12 cellular contexts compared by ENCODE assay signal in the genomic region with DNA sequence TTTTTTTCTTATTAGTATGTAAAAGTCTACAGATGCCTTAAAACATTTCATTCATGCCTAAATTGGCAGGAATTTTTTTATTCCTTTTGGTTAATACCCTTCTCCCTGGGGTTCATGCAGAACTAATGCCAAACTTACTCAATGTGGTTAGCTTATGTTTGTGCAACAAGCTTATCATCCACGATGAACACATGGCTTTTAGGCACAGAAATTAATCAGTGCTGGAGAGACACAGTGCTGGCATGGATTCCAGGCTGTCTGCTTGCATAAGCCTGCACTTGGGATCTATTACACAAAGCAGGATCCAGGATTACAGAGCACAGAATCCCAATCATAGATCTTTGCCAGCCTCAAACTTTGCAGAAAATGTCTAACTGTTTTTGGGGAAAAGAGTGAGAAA.
DNase-seq lines count a peak whose midpoint lies in the region; ATAC-seq and TF ChIP-seq lines count a peak whose summit lies in the region.
"Had no signal": no experiment of that assay in that cellular context is flagged by ENCODE, and none has a peak within 500 bp of the region (broad histone marks: within the 10 kb centered on the region; RNA-seq: fewer than 3 reads in every experiment).

No MANE protein-coding gene starts in this region.

- no peaks in the 10 kb centered on the region for H3K36me3 Mint-ChIP-seq in effector memory CD8-positive, alpha-beta T cell (ENCODE audit: insufficient read depth)
- no peaks in the 10 kb centered on the region for H3K36me3 Mint-ChIP-seq in activated CD4-positive, alpha-beta memory T cell treated with anti-CD3 and anti-CD28 coated beads for 36 hours

- no peak for TF ChIP-seq POLR2A in adrenal gland (IDR thresholded peaks at IDR 0.05)
- no peak for TF ChIP-seq POLR2A in heart left ventricle (IDR thresholded peaks at IDR 0.05)

- 10 to 23% (median 15%) methylated on average over 1 of the region's 1 CpG for WGBS in adrenal gland, 4 donors
- WGBS in heart left ventricle, 4 donors: 0 to 14% (median 7%) methylated on average over 1 of the region's 1 CpG

- H3K27me3 Mint-ChIP-seq in effector memory CD8-positive, alpha-beta T cell: no peaks in the 10 kb centered on the region
- H3K27me3 Mint-ChIP-seq in activated CD4-positive, alpha-beta memory T cell treated with anti-CD3 and anti-CD28 coated beads for 36 hours: no peaks in the 10 kb centered on the region

- H3K4me1 ChIP-seq in adrenal gland (replicated peaks in 1 of 2): no peaks in the 10 kb centered on the region
- H3K4me1 ChIP-seq in heart left ventricle: peaks cover 0 to 42% (median 15%) of the 10 kb centered on the region in 12 donors
- H3K4me1 ChIP-seq: suprapubic skin had no signal

- H3K36me3 ChIP-seq in adrenal gland (replicated peaks in 1 of 2): no peaks in the 10 kb centered on the region
- no peaks in the 10 kb centered on the region for H3K36me3 ChIP-seq in heart left ventricle
- H3K36me3 ChIP-seq: suprapubic skin had no signal

- no peak overlapping the region for H3K4me3 ChIP-seq in adrenal gland
- no peak overlapping the region for H3K4me3 ChIP-seq in heart left ventricle
- H3K4me3 ChIP-seq: suprapubic skin had no signal

- TF ChIP-seq CTCF in adrenal gland (IDR thresholded peaks at IDR 0.05) (no peak), heart left ventricle (IDR thresholded peaks at IDR 0.05) (no peak)

- CTCF ChIA-PET in activated CD4-positive, alpha-beta memory T cell treated with anti-CD3 and anti-CD28 coated beads for 36 hours (lab: Charles Lee): no interaction called here

- peak; percentile 96 for DNase-seq in EH (ENCODE audit: low read depth)
- peak; percentile 35 to 89 (median 61) for DNase-seq in adrenal gland
- DNase-seq in heart left ventricle: peak in 4 of 5 donors; percentile 77 to 88 (median 82)
- DNase-seq in sciatic nerve (ENCODE audit: low spot score): peak; percentile 64
- DNase-seq in nucleus accumbens (lab: John Stamatoyannopoulos, UW): no peak
- DNase-seq in effector memory CD8-positive, alpha-beta T cell: no peak
- no peak for DNase-seq in activated CD4-positive, alpha-beta memory T cell treated with anti-CD3 and anti-CD28 coated beads for 36 hours
- DNase-seq: activated T-cell treated with anti-CD3 and anti-CD28 coated beads, Interleukin-2, amount 50 U/mL, for 1 hour; NCI-H2107; stimulated activated CD4-positive, alpha-beta T cell treated with anti-CD3 and anti-CD28 coated beads, Interleukin-15, amount 100 ng/mL, for 24 hours had no signal

- no peaks in the 10 kb centered on the region for H3K4me1 Mint-ChIP-seq in effector memory CD8-positive, alpha-beta T cell (ENCODE audit: low read depth in 2 of 2)
- no peaks in the 10 kb centered on the region for H3K4me1 Mint-ChIP-seq in activated CD4-positive, alpha-beta memory T cell treated with anti-CD3 and anti-CD28 coated beads for 36 hours (ENCODE audit: low read depth)

- intact Hi-C loops in adrenal gland (cut with DNase I) (no loop called here), heart left ventricle (cut with DNase I) (loop anchor here in 9 of 10 donors (5.0 to 10.0 kb wide), 9 partner anchors 77 to 387 kb away; no protein-coding TSS in a partner anchor), sciatic nerve (cut with DNase I) (no loop called here)
- intact Hi-C loops in activated CD4-positive, alpha-beta memory T cell treated with anti-CD3 and anti-CD28 coated beads for 36 hours (cut with micrococcal nuclease): no loop called here

- ATAC-seq in heart left ventricle (peak; percentile 92 to 96 (median 96)), sciatic nerve (peak; percentile 95), GM21515 (IDR thresholded peaks at IDR 0.05; ENCODE audit: unreplicated experiment) (no peak)
- ATAC-seq in effector memory CD8-positive, alpha-beta T cell (replicated peaks): no peak

- H3K4me3 Mint-ChIP-seq in effector memory CD8-positive, alpha-beta T cell: no peak overlapping the region
- H3K4me3 Mint-ChIP-seq in activated CD4-positive, alpha-beta memory T cell treated with anti-CD3 and anti-CD28 coated beads for 36 hours: no peak overlapping the region

- H3K27ac ChIP-seq in adrenal gland: no peak overlapping the region
- peak overlapping the region; percentile 16 to 89 (median 64) for H3K27ac ChIP-seq in heart left ventricle
- H3K27ac ChIP-seq: suprapubic skin had no signal

- peaks cover 13 to 14% of the 10 kb centered on the region in 2 donors for H3K9me3 Mint-ChIP-seq in effector memory CD8-positive, alpha-beta T cell
- H3K9me3 Mint-ChIP-seq in activated CD4-positive, alpha-beta memory T cell treated with anti-CD3 and anti-CD28 coated beads for 36 hours: peaks cover 15% of the 10 kb centered on the region

- H3K9me3 ChIP-seq in adrenal gland (replicated peaks in 1 of 3) (no peaks in the 10 kb centered on the region), heart left ventricle (no peaks in the 10 kb centered on the region)
- H3K9me3 ChIP-seq: suprapubic skin had no signal

- H3K27me3 ChIP-seq in adrenal gland: no peaks in the 10 kb centered on the region
- H3K27me3 ChIP-seq in heart left ventricle: no peaks in the 10 kb centered on the region
- H3K27me3 ChIP-seq: suprapubic skin had no signal

- POLR2A ChIA-PET in activated CD4-positive, alpha-beta memory T cell treated with anti-CD3 and anti-CD28 coated beads for 36 hours (lab: Charles Lee): no interaction called here

- no peak overlapping the region for H3K27ac Mint-ChIP-seq in effector memory CD8-positive, alpha-beta T cell
- H3K27ac Mint-ChIP-seq in activated CD4-positive, alpha-beta memory T cell treated with anti-CD3 and anti-CD28 coated beads for 36 hours: no peak overlapping the region

Comparison
In these comparisons a context has a peak if more than half of its experiments do, and no peak if none do; other contexts are left out.
1. DNase-seq: peak in EH (single experiment), adrenal gland (7 of 7), heart left ventricle (4 of 5) and sciatic nerve (single experiment); none in nucleus accumbens (0 of 56), effector memory CD8-positive, alpha-beta T cell (0 of 3) and activated CD4-positive, alpha-beta memory T cell treated with anti-CD3 and anti-CD28 coated beads for 36 hours (single experiment).
2. H3K27ac ChIP-seq: peak in heart left ventricle (12 of 12); none in adrenal gland (0 of 5).
3. ATAC-seq: peak in heart left ventricle (4 of 4) and sciatic nerve (single experiment); none in GM21515 (single experiment) and effector memory CD8-positive, alpha-beta T cell (single experiment).
4. intact Hi-C loops: an anchor here in heart left ventricle (5.0 to 10.0 kb wide); none called in adrenal gland, sciatic nerve and activated CD4-positive, alpha-beta memory T cell treated with anti-CD3 and anti-CD28 coated beads for 36 hours.